In genomic region chr4:57078685-57079521, GRCh38 we compare ENCODE assay signal across 1 cellular context.
A peak's percentile ranks its signal among the peaks of the same experiment; 100 is the strongest.
TF ChIP-seq lines count a peak whose summit lies in the region.

No MANE protein-coding gene starts in this region.

TF ChIP-seq in HEK293, 187 proteins besides CTCF, POLR2A, EP300 and RAD21 (continued from another document and continues in another):
- TF ChIP-seq BCL6B (tag by site-specific recombination; IDR thresholded peaks at IDR 0.05) (no peak), ZNF19 (tag by site-specific recombination; IDR thresholded peaks at IDR 0.05; ENCODE audit: low read depth) (no peak), ZNF624 (tag by site-specific recombination; IDR thresholded peaks at IDR 0.05) (no peak), ZBTB44 (tag by site-specific recombination; IDR thresholded peaks at IDR 0.05) (peak; percentile 57; the same call in 1 of the 2 replicates), GFI1B (tag by site-specific recombination; IDR thresholded peaks at IDR 0.05) (0 out of 2 replicates have a peak, but pooled peaks have one; percentile 9), SCRT2 (tag by site-specific recombination; IDR thresholded peaks at IDR 0.05) (no peak), ZNF692 (tag by site-specific recombination; IDR thresholded peaks at IDR 0.05) (peak; percentile 79), ZBTB48 (tag by site-specific recombination; IDR thresholded peaks at IDR 0.05) (0 out of 2 replicates have a peak, but pooled peaks have one; percentile 28), MZF1 (tag by site-specific recombination; IDR thresholded peaks at IDR 0.05; ENCODE audit: borderline replicate concordance) (no peak), ZBTB20 (tag by site-specific recombination; IDR thresholded peaks at IDR 0.05) (peak; percentile 44; the same call in 1 of the 2 replicates), KLF16 (tag by site-specific recombination; IDR thresholded peaks at IDR 0.05) (no peak), KLF10 (tag by site-specific recombination; IDR thresholded peaks at IDR 0.05) (0 out of 2 replicates have a peak, but pooled peaks have one; percentile 16), ZNF354C (tag by site-specific recombination; IDR thresholded peaks at IDR 0.05; ENCODE audit: borderline replicate concordance, low read depth) (no peak), ZNF416 (tag by site-specific recombination; IDR thresholded peaks at IDR 0.05) (no peak), ZFP69B (tag by site-specific recombination; IDR thresholded peaks at IDR 0.05) (0 out of 2 replicates have a peak, but pooled peaks have one; percentile 67), BCL11B (tag by site-specific recombination; IDR thresholded peaks at IDR 0.05; ENCODE audit: low read depth) (no peak), PBX3 (CRISPR knock-in tag; IDR thresholded peaks at IDR 0.05) (no peak), ZNF266 (tag by site-specific recombination; IDR thresholded peaks at IDR 0.05; ENCODE audit: low read depth) (no peak), ZNF76 (tag by site-specific recombination; IDR thresholded peaks at IDR 0.05; ENCODE audit: borderline replicate concordance, low read depth) (0 out of 2 replicates have a peak, but pooled peaks have one; percentile 14), PRDM10 (tag by site-specific recombination; IDR thresholded peaks at IDR 0.05) (peak; percentile 60), ZNF600 (tag by site-specific recombination; IDR thresholded peaks at IDR 0.05) (peak; percentile 60; the same call in 1 of the 2 replicates), TCF7L2 (IDR thresholded peaks at IDR 0.05; ENCODE audit: borderline replicate concordance, low read depth, low read length) (peak; percentile 84; the same call in 1 of the 2 replicates), PATZ1 (tag by site-specific recombination; IDR thresholded peaks at IDR 0.05) (peak; percentile 90), ZNF837 (tag by site-specific recombination; IDR thresholded peaks at IDR 0.05) (no peak), ZNF362 (tag by site-specific recombination; IDR thresholded peaks at IDR 0.05) (0 out of 2 replicates have a peak, but pooled peaks have one; percentile 43), ZFP3 (tag by site-specific recombination; IDR thresholded peaks at IDR 0.05; ENCODE audit: low read depth) (no peak), ZNF610 (tag by site-specific recombination; IDR thresholded peaks at IDR 0.05; ENCODE audit: borderline replicate concordance) (peak; percentile 19; the same call in 1 of the 2 replicates), FEZF1 (tag by site-specific recombination; IDR thresholded peaks at IDR 0.05) (peak; percentile 93), HIC1 (tag by site-specific recombination; IDR thresholded peaks at IDR 0.05) (no peak), ZNF629 (tag by site-specific recombination; IDR thresholded peaks at IDR 0.05) (peak; percentile 78), ZNF658 (tag by site-specific recombination; IDR thresholded peaks at IDR 0.05) (no peak), REST (tag by site-specific recombination; IDR thresholded peaks at IDR 0.05) (no peak), ZNF639 (tag by site-specific recombination; IDR thresholded peaks at IDR 0.05) (peak; percentile 42; the same call in 1 of the 2 replicates), ZNF302 (tag by site-specific recombination; IDR thresholded peaks at IDR 0.05; ENCODE audit: low read depth) (no peak)
